Comparison of ENCODE assay signal across 16 cellular contexts in the genomic region with DNA sequence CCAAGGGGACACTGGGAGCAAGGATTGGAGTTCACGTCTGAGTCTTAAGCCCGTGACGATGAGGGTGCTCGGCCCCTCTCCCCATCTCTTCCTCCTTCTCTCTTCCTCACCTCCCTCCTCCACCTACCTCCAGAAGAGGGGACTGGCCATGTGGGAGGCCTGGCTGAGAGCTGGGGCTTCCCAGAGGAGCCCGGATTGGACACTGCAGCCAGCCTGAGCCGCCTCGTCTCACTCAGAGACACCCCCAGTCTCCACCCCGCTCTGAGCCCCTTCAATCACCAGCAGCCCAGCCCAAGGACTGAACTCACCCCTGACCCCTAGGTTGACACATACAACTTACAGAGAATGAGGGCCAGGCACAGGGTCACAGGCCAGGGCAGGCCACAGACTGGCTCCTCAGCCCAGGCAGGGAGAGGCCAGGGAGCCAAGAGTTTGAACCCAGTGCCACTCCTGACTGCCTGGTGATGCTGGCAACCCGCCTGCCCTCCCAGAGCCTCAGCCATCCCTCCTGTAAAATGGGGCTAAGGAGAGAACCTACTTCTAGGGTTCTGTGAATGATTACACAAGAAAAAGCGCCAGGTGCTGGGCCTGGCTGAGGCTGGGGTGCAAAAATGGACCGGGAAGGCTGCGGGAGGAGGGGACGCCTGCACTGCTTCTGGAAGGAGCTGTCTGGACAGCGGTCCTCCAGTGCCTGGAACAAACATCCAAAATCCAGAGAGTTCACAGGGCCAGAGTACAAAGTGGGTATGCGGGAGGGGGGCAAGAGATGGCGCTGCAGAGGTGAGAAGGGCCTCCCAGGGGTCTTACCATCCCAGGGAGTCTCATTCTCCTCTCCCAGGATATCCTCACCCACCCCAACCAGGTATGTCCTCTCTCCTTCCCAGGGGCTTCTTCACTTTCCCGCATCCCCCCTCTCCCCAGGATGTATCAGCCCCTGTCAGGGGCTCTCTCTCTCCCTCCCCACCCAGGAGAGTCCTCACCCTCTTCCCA. TPM values are rescaled to one million over a fixed set of nuclear protein-coding genes. Genes with fewer than 3 reads are reported as not detected.
A peak's percentile ranks its signal among the peaks of the same experiment; 100 is the strongest.
DNase-seq lines count a peak whose midpoint lies in the region; ATAC-seq and TF ChIP-seq lines count a peak whose summit lies in the region.
"Had no signal": no experiment of that assay in that cellular context is flagged by ENCODE, and none has a peak within 500 bp of the region (broad histone marks: within the 10 kb centered on the region; RNA-seq: fewer than 3 reads in every experiment).

No MANE protein-coding gene starts in this region.

- H3K4me1 Mint-ChIP-seq in T-helper 1 cell treated with Interleukin-12 subunit alpha and Interleukin-12 subunit beta and Interleukin-4 antibody, amounts not matched to agents 30 μg/mL and 1 μg/mL, for 36 hours (ENCODE audit: low read depth) = peaks cover 48% of the 10 kb centered on the region

- ATAC-seq in activated naive CD4-positive, alpha-beta T cell treated with anti-CD3 and anti-CD28 coated beads, Interleukin-2, amount 50 U/mL, for 72 hours = no peak
- ATAC-seq: gastroesophageal sphincter, left ventricle myocardium superior had no signal

- no peaks in the 10 kb centered on the region for H3K27me3 Mint-ChIP-seq in T-helper 1 cell treated with Interleukin-12 subunit alpha and Interleukin-12 subunit beta and Interleukin-4 antibody, amounts not matched to agents 30 μg/mL and 1 μg/mL, for 36 hours (ENCODE audit: low read depth)

- no peaks in the 10 kb centered on the region for H3K4me1 ChIP-seq in rectal smooth muscle tissue (ENCODE audit: control insufficient read depth, insufficient read depth, low read length)

- H3K27ac Mint-ChIP-seq in T-helper 1 cell treated with Interleukin-12 subunit alpha and Interleukin-12 subunit beta and Interleukin-4 antibody, amounts not matched to agents 30 μg/mL and 1 μg/mL, for 36 hours = peak overlapping the region; percentile 70
- H3K27ac Mint-ChIP-seq in activated naive CD4-positive, alpha-beta T cell treated with anti-CD3 and anti-CD28 coated beads, Interleukin-2, amount 50 U/mL, for 72 hours = peak overlapping the region; percentile 29 to 87

- H3K4me3 ChIP-seq in rectal smooth muscle tissue (ENCODE audit: low read length) = peak overlapping the region; percentile 29
- H3K4me3 ChIP-seq in WERI-Rb-1 (ENCODE audit: low read depth, low read length) = no peak overlapping the region
- H3K4me3 ChIP-seq: coronary artery, gastroesophageal sphincter, right atrium auricular region, SJSA1 had no signal

- peaks cover 8% of the 10 kb centered on the region for H3K36me3 Mint-ChIP-seq in T-helper 1 cell treated with Interleukin-12 subunit alpha and Interleukin-12 subunit beta and Interleukin-4 antibody, amounts not matched to agents 30 μg/mL and 1 μg/mL, for 36 hours (ENCODE audit: low read depth)
- peaks cover 9 to 10% of the 10 kb centered on the region in 2 donors for H3K36me3 Mint-ChIP-seq in activated naive CD4-positive, alpha-beta T cell treated with anti-CD3 and anti-CD28 coated beads, Interleukin-2, amount 50 U/mL, for 72 hours

- no peaks in the 10 kb centered on the region for H3K27me3 ChIP-seq in rectal smooth muscle tissue (ENCODE audit: control insufficient read depth, insufficient read depth, low read length)
- H3K27me3 ChIP-seq in WERI-Rb-1 (ENCODE audit: insufficient read depth, low read depth, severe bottlenecking) = no peaks in the 10 kb centered on the region
- H3K27me3 ChIP-seq: gastroesophageal sphincter, right atrium auricular region, SJSA1 had no signal

- DNase-seq in T-helper 1 cell = no peak
- DNase-seq in GM20000 (ENCODE audit: low spot score) = peak; percentile 76
- no peak for DNase-seq in activated naive CD4-positive, alpha-beta T cell treated with anti-CD3 and anti-CD28 coated beads, Interleukin-2, amount 50 U/mL, for 72 hours (ENCODE audit: low spot score in 2 of 2)
- no peak for DNase-seq in DMS53 (lab: John Stamatoyannopoulos, UW)
- no peak for DNase-seq in WERI-Rb-1
- no peak for DNase-seq in NCI-H524 treated with DMSO at 0.1 percent for 48 hours (lab: John Stamatoyannopoulos, UW)
- DNase-seq: activated CD8-positive, alpha-beta memory T cell treated with anti-CD3 and anti-CD28 coated beads, Interleukin-2, amount 50 U/mL, for 48 hours; left ventricle myocardium superior; NCI-H510A had no signal

- no peak overlapping the region for H3K27ac ChIP-seq in rectal smooth muscle tissue (ENCODE audit: low read depth, low read length)
- H3K27ac ChIP-seq in WERI-Rb-1 = no peak overlapping the region
- H3K27ac ChIP-seq: 22Rv1, coronary artery, gastroesophageal sphincter, right atrium auricular region, SJSA1 had no signal

- no peak overlapping the region for H3K4me3 Mint-ChIP-seq in T-helper 1 cell treated with Interleukin-12 subunit alpha and Interleukin-12 subunit beta and Interleukin-4 antibody, amounts not matched to agents 30 μg/mL and 1 μg/mL, for 36 hours

- no peak overlapping the region for H3K9ac ChIP-seq in rectal smooth muscle tissue (ENCODE audit: low read length)

- H3K9me3 ChIP-seq in WERI-Rb-1 (ENCODE audit: severe bottlenecking) = no peaks in the 10 kb centered on the region
- H3K9me3 ChIP-seq: gastroesophageal sphincter, right atrium auricular region, SJSA1 had no signal

- TF ChIP-seq CTCF in GM20000 (IDR thresholded peaks at IDR 0.05; ENCODE audit: extremely low read depth, missing control alignments) (no peak), WERI-Rb-1 (IDR thresholded peaks at IDR 0.05; ENCODE audit: low read depth, low read length) (no peak)

- H3K36me3 ChIP-seq in rectal smooth muscle tissue (ENCODE audit: control insufficient read depth, insufficient read depth, low read length) (no peaks in the 10 kb centered on the region), WERI-Rb-1 (no peaks in the 10 kb centered on the region; the same call in 1 of the 2 replicates)
- H3K36me3 ChIP-seq: gastroesophageal sphincter, right atrium auricular region had no signal

- no peaks in the 10 kb centered on the region for H3K9me3 Mint-ChIP-seq in T-helper 1 cell treated with Interleukin-12 subunit alpha and Interleukin-12 subunit beta and Interleukin-4 antibody, amounts not matched to agents 30 μg/mL and 1 μg/mL, for 36 hours
- no peaks in the 10 kb centered on the region for H3K9me3 Mint-ChIP-seq in activated naive CD4-positive, alpha-beta T cell treated with anti-CD3 and anti-CD28 coated beads, Interleukin-2, amount 50 U/mL, for 72 hours

RNA-seq across cellular contexts. Expression of a gene that starts 1.1 kb away (rescaled TPM):
- total RNA-seq in activated naive CD4-positive, alpha-beta T cell treated with anti-CD3 and anti-CD28 coated beads, Interleukin-2, amount 50 U/mL, for 72 hours = 1 to 10 TPM; 3.3 to 7.0 TPM
- total RNA-seq: left ventricle myocardium superior had no signal

RNA-seq across cellular contexts. Expression of a gene that starts 4.8 kb away (rescaled TPM):
- total RNA-seq in activated naive CD4-positive, alpha-beta T cell treated with anti-CD3 and anti-CD28 coated beads, Interleukin-2, amount 50 U/mL, for 72 hours = 100 to 1,000 TPM; 361 to 383 TPM

RNA-seq across cellular contexts. Expression of a gene that starts 18.2 kb away (rescaled TPM):
- total RNA-seq in activated naive CD4-positive, alpha-beta T cell treated with anti-CD3 and anti-CD28 coated beads, Interleukin-2, amount 50 U/mL, for 72 hours = 1,000 to 10,000 TPM; 3,521 to 4,779 TPM

RNA-seq across cellular contexts. Expression of a gene that starts 33.4 kb away (rescaled TPM):
- not detected for total RNA-seq in activated naive CD4-positive, alpha-beta T cell treated with anti-CD3 and anti-CD28 coated beads, Interleukin-2, amount 50 U/mL, for 72 hours
- total RNA-seq: gastroesophageal sphincter, left ventricle myocardium superior, right atrium auricular region, SJSA1 had no signal

RNA-seq across cellular contexts. Expression of a gene that starts 33.7 kb away (rescaled TPM):
- total RNA-seq in activated naive CD4-positive, alpha-beta T cell treated with anti-CD3 and anti-CD28 coated beads, Interleukin-2, amount 50 U/mL, for 72 hours = not detected
- total RNA-seq: gastroesophageal sphincter, left ventricle myocardium superior, right atrium auricular region, SJSA1 had no signal
